Comparison of ENCODE assay signal across 17 cellular contexts in the genomic region with DNA sequence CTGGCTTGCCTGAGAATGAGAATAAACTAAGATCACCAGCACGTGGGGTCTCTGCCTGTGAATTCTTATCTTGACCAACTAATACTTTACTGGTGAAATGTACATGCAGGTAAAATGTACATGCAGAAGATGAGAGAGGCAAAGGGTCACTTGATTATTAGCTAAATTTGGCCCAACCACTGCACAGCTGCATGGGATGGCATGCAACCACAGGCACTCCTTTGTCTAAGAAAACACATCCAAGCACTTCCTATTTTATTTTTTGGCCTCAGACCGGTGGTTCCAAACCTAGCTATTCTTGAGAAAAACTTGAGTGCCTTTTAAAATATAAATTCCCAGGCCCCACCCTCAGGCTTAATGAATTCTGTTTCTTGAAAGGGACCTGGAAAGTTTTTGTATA.
"Had no signal": no experiment of that assay in that cellular context is flagged by ENCODE, and none has a peak within 500 bp of the region (broad histone marks: within the 10 kb centered on the region; RNA-seq: fewer than 3 reads in every experiment).

No MANE protein-coding gene starts in this region.

- H3K9ac ChIP-seq: neural progenitor cell had no signal

- DNase-seq: cortex of kidney; dorsolateral prefrontal cortex; effector CD8-positive, alpha-beta T cell; heart left ventricle; hypothalamus; kidney glomerular epithelial cell; mucosa of descending colon; nucleus accumbens; ovary; stimulated activated CD4-positive, alpha-beta T cell treated with anti-CD3 and anti-CD28 coated beads, Interleukin-2, amount 100 ng/mL, for 24 hours; stimulated activated CD4-positive, alpha-beta T cell treated with anti-CD3 and anti-CD28 coated beads, Interleukin-4, amount 100 ng/mL, for 4 hours; stimulated activated naive B cell treated with anti-CD40 and anti-IgM and Interleukin-4, amounts not matched to agents 10 μg/mL and 1 μg/mL and 100 μg/mL, for 72 hours; stimulated activated naive CD8-positive, alpha-beta T cell treated with anti-CD3 and anti-CD28 coated beads, Interleukin-15, amount 100 ng/mL, for 72 hours; transverse colon had no signal

- H3K4me1 ChIP-seq: heart left ventricle, neural progenitor cell, transverse colon had no signal

- H3K27ac ChIP-seq: dorsolateral prefrontal cortex, heart left ventricle, neural progenitor cell, ovary, skin epidermis, thoracic aorta, transverse colon had no signal

- H3K4me3 ChIP-seq: dorsolateral prefrontal cortex, heart left ventricle, mucosa of descending colon, neural progenitor cell, ovary, skin epidermis, thoracic aorta, transverse colon had no signal

- H3K9me3 ChIP-seq: heart left ventricle, mucosa of descending colon, ovary, thoracic aorta, transverse colon had no signal

- H3K36me3 ChIP-seq: heart left ventricle, neural progenitor cell, ovary, thoracic aorta, transverse colon had no signal

- H3K4me2 ChIP-seq: neural progenitor cell had no signal

- H3K27me3 ChIP-seq: ovary, transverse colon had no signal
